In genomic region chr16:88303890-88304819, GRCh38 we compare ENCODE assay signal across 10 cellular contexts.
A peak's percentile ranks its signal among the peaks of the same experiment; 100 is the strongest.
DNase-seq lines count a peak whose midpoint lies in the region; ATAC-seq and TF ChIP-seq lines count a peak whose summit lies in the region.
"Had no signal": no experiment of that assay in that cellular context is flagged by ENCODE, and none has a peak within 500 bp of the region (broad histone marks: within the 10 kb centered on the region; RNA-seq: fewer than 3 reads in every experiment).

No MANE protein-coding gene starts in this region.

- ATAC-seq in body of pancreas (peak; percentile 47), GM21723 (IDR thresholded peaks at IDR 0.05; ENCODE audit: unreplicated experiment) (no peak)

- TF ChIP-seq POLR2A in body of pancreas (IDR thresholded peaks at IDR 0.05) (no peak), stomach (IDR thresholded peaks at IDR 0.05) (no peak)

- H3K4me1 Mint-ChIP-seq in H9: no peaks in the 10 kb centered on the region

- no peaks in the 10 kb centered on the region for H3K23me2 ChIP-seq in H9 (ENCODE audit: insufficient read length, low read depth, low read length, poor library complexity, severe bottlenecking)

- H3T11ph ChIP-seq in H9 (ENCODE audit: low read length): no peak overlapping the region

- H3K36me3 ChIP-seq in body of pancreas (replicated peaks in 1 of 2; ENCODE audit: insufficient read depth in 1 of 2, low read depth in 2 of 2): no peaks in the 10 kb centered on the region
- H3K36me3 ChIP-seq in stomach: no peaks in the 10 kb centered on the region
- H3K36me3 ChIP-seq in colonic mucosa: no peaks in the 10 kb centered on the region
- H3K36me3 ChIP-seq: neutrophil had no signal

- WGBS in body of pancreas, 2 donors: 35 to 38% methylated on average over 9 to 16 of the region's 16 CpGs
- WGBS in stomach, 5 donors: 30 to 45% (median 39%) methylated on average over 16 of the region's 16 CpGs
- no CpG with 5 or more reads among the region's 16 CpGs for WGBS in H9 (ENCODE audit: extremely low coverage, insufficient read length, low lambda C conversion rate)

- H3K36me3 Mint-ChIP-seq in H9 (ENCODE audit: insufficient read depth in 1 of 3, low read depth in 3 of 3): peaks cover 0 to 4% (median 0%) of the 10 kb centered on the region in 3 experiments; a peak in 2 of 7 replicates

- TF ChIP-seq CTCF in body of pancreas (IDR thresholded peaks at IDR 0.05): no peak
- TF ChIP-seq CTCF in stomach (IDR thresholded peaks at IDR 0.05): no peak
- no peak for TF ChIP-seq CTCF in colonic mucosa (IDR thresholded peaks at IDR 0.05)
- no peak for TF ChIP-seq CTCF in H9 (conservative IDR thresholded peaks at IDR 0.05)

- no peak overlapping the region for H4K91ac ChIP-seq in H9 (ENCODE audit: insufficient read length, low read depth, low read length)

- H3K23ac ChIP-seq in H9 (ENCODE audit: insufficient read length, low read depth, low read length): no peak overlapping the region

- no peak overlapping the region for H4K5ac ChIP-seq in H9 (ENCODE audit: insufficient read length, low read depth, low read length)

- no peak overlapping the region for H3K4ac ChIP-seq in H9 (ENCODE audit: low read depth, low read length)

- H3K27ac ChIP-seq in body of pancreas: no peak overlapping the region
- peak overlapping the region in 3 of 5 donors; percentile 14 to 46 (median 37) for H3K27ac ChIP-seq in stomach
- no peak overlapping the region for H3K27ac ChIP-seq in colonic mucosa
- H3K27ac ChIP-seq in H9 (ENCODE audit: insufficient read length, low read depth, low read length): no peak overlapping the region
- H3K27ac ChIP-seq: neutrophil had no signal

- H2BK12ac ChIP-seq in H9 (ENCODE audit: insufficient read length, low read depth, low read length): no peak overlapping the region

- H3K14ac ChIP-seq in H9 (ENCODE audit: insufficient read depth, low read length): no peak overlapping the region; the same call in 1 of the 2 replicates

- no peak overlapping the region for H4K8ac ChIP-seq in H9 (replicated peaks; ENCODE audit: insufficient read length, low read depth, low read length)

- no peak overlapping the region for H3K18ac ChIP-seq in H9 (ENCODE audit: insufficient read length, low read depth, low read length)

- no peak overlapping the region for H3K56ac ChIP-seq in H9 (ENCODE audit: insufficient read length, low read depth, low read length)

- H3K4me2 ChIP-seq in H9 (ENCODE audit: insufficient read depth, insufficient read length, low read length): no peak overlapping the region

- intact Hi-C loops in body of pancreas (cut with DNase I): no loop called here
- intact Hi-C loops in stomach (cut with DNase I; ENCODE audit: low total_unique reads): no loop called here
- intact Hi-C loops in colonic mucosa (cut with DNase I): no loop called here

- H3K4me1 ChIP-seq in body of pancreas (no peaks in the 10 kb centered on the region), stomach (peaks cover 0 to 12% (median 6%) of the 10 kb centered on the region in 4 donors), colonic mucosa (no peaks in the 10 kb centered on the region), H9 (ENCODE audit: insufficient read depth, low read length) (no peaks in the 10 kb centered on the region)

- H3K79me2 ChIP-seq in H9 (ENCODE audit: insufficient read depth, low read length): no peaks in the 10 kb centered on the region

- no peaks in the 10 kb centered on the region for H4K20me1 ChIP-seq in H9 (ENCODE audit: control insufficient read depth, insufficient read depth, insufficient read length)

- no peak overlapping the region for H3K4me3 Mint-ChIP-seq in H9

- H2BK20ac ChIP-seq in H9 (ENCODE audit: low read depth, low read length, poor library complexity, severe bottlenecking): no peak overlapping the region

- H2BK5ac ChIP-seq in H9 (ENCODE audit: insufficient read length, low read length): no peak overlapping the region

- H3K9ac ChIP-seq in colonic mucosa (ENCODE audit: low read depth in 2 of 2, low read length in 2 of 2) (no peak overlapping the region), H9 (ENCODE audit: extremely low read depth, insufficient read length, low read length) (no peak overlapping the region)

- H3K4me3 ChIP-seq in body of pancreas (no peak overlapping the region), stomach (no peak overlapping the region), colonic mucosa (no peak overlapping the region)

- H2AK5ac ChIP-seq in H9 (ENCODE audit: insufficient read length, low read length): no peak overlapping the region

- H3K27me3 ChIP-seq in body of pancreas (no peaks in the 10 kb centered on the region), stomach (peaks cover 0 to 17% (median 0%) of the 10 kb centered on the region in 3 donors), colonic mucosa (no peaks in the 10 kb centered on the region), H9 (ENCODE audit: insufficient read depth, low read length) (no peaks in the 10 kb centered on the region)

- no peak overlapping the region for H2BK120ac ChIP-seq in H9 (ENCODE audit: low read depth, low read length, poor library complexity, severe bottlenecking)

- H3K9me3 Mint-ChIP-seq in H9: peaks cover 22 to 31% of the 10 kb centered on the region in 2 experiments

- H3K79me1 ChIP-seq in H9 (ENCODE audit: insufficient read depth, low read depth, low read length, poor library complexity, severe bottlenecking): no peaks in the 10 kb centered on the region

- H3K9me3 ChIP-seq in body of pancreas (no peaks in the 10 kb centered on the region), stomach (peaks cover 0 to 16% (median 8%) of the 10 kb centered on the region in 4 donors), colonic mucosa (no peaks in the 10 kb centered on the region), H9 (ENCODE audit: control insufficient read depth, low read depth, low read length) (no peaks in the 10 kb centered on the region)
- H3K9me3 ChIP-seq: neutrophil had no signal

- no peak overlapping the region for H2BK15ac ChIP-seq in H9 (ENCODE audit: low read depth, low read length)

- H3K27ac Mint-ChIP-seq in H9: no peak overlapping the region; a peak in 1 of 7 replicates

- H2AFZ ChIP-seq in H9 (ENCODE audit: low read length): no peak overlapping the region

- DNase-seq in HCEC 1CT: peak; percentile 95
- peak in 3 of 4 donors; percentile 18 to 47 (median 29) for DNase-seq in body of pancreas
- DNase-seq in islet precursor cell: peak; percentile 94
- no peak for DNase-seq in stomach
- DNase-seq in HuH-7.5 (ENCODE audit: low spot score): no peak
- no peak for DNase-seq in colonic mucosa
- DNase-seq in H9: no peak
- DNase-seq: KBM-7 had no signal

- peaks cover 15% of the 10 kb centered on the region for H3K27me3 Mint-ChIP-seq in H9 (ENCODE audit: low read depth)

- TF ChIP-seq EP300 in stomach (IDR thresholded peaks at IDR 0.05): no peak

Comparison
In these comparisons a context has a peak if more than half of its experiments do, and no peak if none do; other contexts are left out.
1. DNase-seq: peak in HCEC 1CT (single experiment), body of pancreas (3 of 4) and islet precursor cell (single experiment); none in stomach (single experiment), HuH-7.5 (single experiment), colonic mucosa (single experiment) and H9 (single experiment).
2. H3K27ac ChIP-seq: peak in stomach (3 of 5); none in body of pancreas (0 of 4), colonic mucosa (single experiment) and H9 (single experiment).